ENCODE assay signal across 8 cellular contexts in genomic region chr3:179526989-179527391, GRCh38. TPM values are rescaled to one million over a fixed set of nuclear protein-coding genes. Genes with fewer than 3 reads are reported as not detected.
A peak's percentile ranks its signal among the peaks of the same experiment; 100 is the strongest.
DNase-seq lines count a peak whose midpoint lies in the region; ATAC-seq and TF ChIP-seq lines count a peak whose summit lies in the region.

No MANE protein-coding gene starts in this region.

- ATAC-seq in HG02852 (IDR thresholded peaks at IDR 0.05; ENCODE audit: unreplicated experiment) = no peak

- H3K27me3 Mint-ChIP-seq in endothelial cell (ENCODE audit: unreplicated experiment) = peaks cover 14% of the 10 kb centered on the region

- peaks cover 11% of the 10 kb centered on the region for H3K36me3 Mint-ChIP-seq in endothelial cell (ENCODE audit: low read depth, unreplicated experiment)

- no peaks in the 10 kb centered on the region for H3K9me3 Mint-ChIP-seq in endothelial cell (ENCODE audit: unreplicated experiment)

- TF ChIP-seq CTCF in endothelial cell (IDR thresholded peaks at IDR 0.05; ENCODE audit: unreplicated experiment) = no peak

- H3K27ac Mint-ChIP-seq in endothelial cell (ENCODE audit: unreplicated experiment) = peak overlapping the region; percentile 99

- peak; percentile 2 for DNase-seq in CMK (ENCODE audit: low read depth)
- peak; percentile 45 for DNase-seq in NCI-H2196 treated with DMSO at 0.1 percent for 48 hours (lab: John Stamatoyannopoulos, UW; ENCODE audit: unreplicated experiment)
- peak; percentile 67 for DNase-seq in endothelial cell (ENCODE audit: low spot score)
- DNase-seq in midbrain (lab: John Stamatoyannopoulos, UW) = peak; percentile 24
- no peak for DNase-seq in GOT3 (lab: John Stamatoyannopoulos, UW)
- no peak for DNase-seq in NK-92 treated with Interleukin-12 subunit alpha and Interleukin-12 subunit beta, amount 100 ng/mL, for 24 hours (lab: John Stamatoyannopoulos, UW)
- DNase-seq in DMS79 (lab: John Stamatoyannopoulos, UW) = no peak

- H3K4me1 Mint-ChIP-seq in endothelial cell (ENCODE audit: unreplicated experiment) = peaks cover 41% of the 10 kb centered on the region

- peak overlapping the region; percentile 62 for H3K4me3 Mint-ChIP-seq in endothelial cell (ENCODE audit: unreplicated experiment)

RNA-seq across cellular contexts. Expression of gene ACTL6A, which starts 35.7 kb away (rescaled TPM):
- 36.3 TPM for total RNA-seq in endothelial cell (ENCODE audit: unreplicated experiment)

Comparison
In these comparisons a context has a peak if more than half of its experiments do, and no peak if none do; other contexts are left out.
1. DNase-seq: peak in CMK (single experiment), NCI-H2196 treated with DMSO at 0.1 percent for 48 hours (single experiment), endothelial cell (single experiment) and midbrain (single experiment); none in GOT3 (single experiment), NK-92 treated with Interleukin-12 subunit alpha and Interleukin-12 subunit beta, amount 100 ng/mL, for 24 hours (single experiment) and DMS79 (single experiment).